In the genomic region with DNA sequence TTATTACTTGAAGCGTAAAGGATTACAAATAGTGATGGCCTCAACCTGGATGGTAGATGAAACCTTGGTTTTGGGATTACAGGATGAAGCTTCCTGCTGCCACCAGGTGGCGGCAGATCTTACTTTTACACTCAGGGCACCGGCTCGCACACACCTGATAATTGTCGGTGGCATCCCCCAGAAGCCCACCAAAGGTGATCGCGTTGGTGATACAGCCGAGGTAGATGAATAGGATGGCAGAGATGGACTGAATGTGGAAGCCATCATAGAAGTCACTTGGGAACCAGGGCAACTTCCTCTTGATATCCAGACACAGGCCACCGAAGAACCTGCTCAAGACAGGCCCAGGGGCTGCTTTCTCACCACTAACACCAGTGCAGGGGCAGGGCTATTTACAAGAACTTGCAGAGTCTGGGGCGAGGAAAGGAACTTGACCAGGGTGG, we compare ENCODE assay signal across 9 cellular contexts. TPM values are rescaled to one million over a fixed set of nuclear protein-coding genes. Genes with fewer than 3 reads are reported as not detected.
A peak's percentile ranks its signal among the peaks of the same experiment; 100 is the strongest.
DNase-seq lines count a peak whose midpoint lies in the region; ATAC-seq and TF ChIP-seq lines count a peak whose summit lies in the region.
"Had no signal": no experiment of that assay in that cellular context is flagged by ENCODE, and none has a peak within 500 bp of the region (broad histone marks: within the 10 kb centered on the region; RNA-seq: fewer than 3 reads in every experiment).

No MANE protein-coding gene starts in this region.

- TF ChIP-seq POLR2A in erythroblast (IDR thresholded peaks at IDR 0.05; ENCODE audit: low read length): no peak
- TF ChIP-seq POLR2A in transverse colon (IDR thresholded peaks at IDR 0.05): no peak

- 27 to 60% methylated on average over 1 to 10 of the region's 10 CpGs for WGBS in transverse colon (ENCODE audit: low coverage in 1 of 2), 2 donors

- no peaks in the 10 kb centered on the region for H3F3A ChIP-seq in neural cell (ENCODE audit: insufficient read depth, low read length, poor library complexity, severe bottlenecking)

- H3K36me3 ChIP-seq in neural cell (ENCODE audit: insufficient read depth, low read length): no peaks in the 10 kb centered on the region
- no peaks in the 10 kb centered on the region for H3K36me3 ChIP-seq in transverse colon

- H3K79me2 ChIP-seq in neural cell (replicated peaks; ENCODE audit: insufficient read depth, low read length): no peaks in the 10 kb centered on the region

- H3K27ac ChIP-seq in neural cell (ENCODE audit: low read length) (no peak overlapping the region), transverse colon (no peak overlapping the region)
- H3K27ac ChIP-seq: skin epidermis had no signal

- no peaks in the 10 kb centered on the region for H3K9me3 ChIP-seq in neural cell (ENCODE audit: low read length)
- no peaks in the 10 kb centered on the region for H3K9me3 ChIP-seq in transverse colon

- H4K20me1 ChIP-seq in neural cell (ENCODE audit: insufficient read depth): no peaks in the 10 kb centered on the region

- H3K9ac ChIP-seq in neural cell (ENCODE audit: low read length): no peak overlapping the region

- H3K27me3 ChIP-seq in neural cell (ENCODE audit: insufficient read depth, low read depth, low read length) (no peaks in the 10 kb centered on the region), transverse colon (no peaks in the 10 kb centered on the region)

- H3K4me2 ChIP-seq in neural cell (ENCODE audit: low read length): no peak overlapping the region

- in situ Hi-C loops in transverse colon (cut with MboI; ENCODE audit: low pct_ligation_motif_present in 1 of 4, low pct_unique_long_range_greater_than_20kb in 1 of 4, low sequenced_read_pairs in 3 of 4): loop anchor here in 2 of 4 donors (10.0 kb wide), 2 partner anchors 75 to 85 kb away; no protein-coding TSS in a partner anchor

- no peak for DNase-seq in AG04449 (ENCODE audit: low read depth, low spot score)
- peak; percentile 45 for DNase-seq in NCI-H69 (lab: John Stamatoyannopoulos, UW)
- DNase-seq in activated CD8-positive, alpha-beta memory T cell treated with anti-CD3 and anti-CD28 coated beads for 48 hours (ENCODE audit: low read depth in 2 of 3, low spot score in 2 of 3): peak in 2 of 3 experiments; percentile 12 to 40
- peak; percentile 58 to 78 for DNase-seq in erythroblast (lab: John Stamatoyannopoulos, UW)
- peak; percentile 53 for DNase-seq in transverse colon

- peak; percentile 76 for TF ChIP-seq RAD21 in neural cell (conservative IDR thresholded peaks at IDR 0.05)

- POLR2A ChIA-PET in AG04449 (lab: Yijun Ruan, JAX): no interaction called here

- ATAC-seq in HG03108 (IDR thresholded peaks at IDR 0.05; ENCODE audit: unreplicated experiment): no peak

- CTCF ChIA-PET in AG04449 (lab: Yijun Ruan, JAX): interaction anchor here (0.6 to 6.9 kb wide), 51 partner anchors 9 to 486 kb away, joined by 3 to 65 read pairs (median 4); a partner anchor contains a TSS

- TF ChIP-seq CTCF in AG04449 (IDR thresholded peaks at IDR 0.05; ENCODE audit: insufficient read depth, low read length, missing control alignments) (peak; percentile 67), GM12874 (IDR thresholded peaks at IDR 0.05; ENCODE audit: insufficient read depth, low read depth, low read length) (peak; percentile 72), neural cell (IDR thresholded peaks at IDR 0.05; ENCODE audit: poor library complexity, severe bottlenecking) (peak; percentile 80), transverse colon (IDR thresholded peaks at IDR 0.05) (peak; percentile 78 to 80 (median 80))

- H2AFZ ChIP-seq in neural cell (ENCODE audit: low read depth, low read length): no peak overlapping the region

- no peaks in the 10 kb centered on the region for H3K4me1 ChIP-seq in transverse colon

- no peaks in the 10 kb centered on the region for H3K9me2 ChIP-seq in neural cell (ENCODE audit: insufficient read depth, low read length)

- intact Hi-C loops in transverse colon (cut with DNase I; ENCODE audit: low total_unique reads): no loop called here

- no peak overlapping the region for H3K4me3 ChIP-seq in AG04449 (ENCODE audit: low read depth, low read length)
- H3K4me3 ChIP-seq in neural cell (ENCODE audit: low read length): no peak overlapping the region
- no peak overlapping the region for H3K4me3 ChIP-seq in transverse colon
- H3K4me3 ChIP-seq: skin epidermis had no signal

- TF ChIP-seq EP300 in neural cell (conservative IDR thresholded peaks at IDR 0.05; ENCODE audit: poor library complexity, severe bottlenecking) (no peak), transverse colon (IDR thresholded peaks at IDR 0.05; ENCODE audit: low read depth) (no peak)

TF ChIP-seq in neural cell, 6 proteins besides CTCF, POLR2A, EP300 and RAD21:
- no peak for TF ChIP-seq MXI1 (conservative IDR thresholded peaks at IDR 0.05; ENCODE audit: poor library complexity, severe bottlenecking)
- TF ChIP-seq SMC3 (conservative IDR thresholded peaks at IDR 0.05; ENCODE audit: poor library complexity): peak; percentile 88
TF ChIP-seq in neural cell: peak in this region for 1.

RNA-seq across cellular contexts. Expression of a gene that starts 51.8 kb away (rescaled TPM):
- 19.3 and 26.3 TPM in 2 replicates for polyA plus RNA-seq in neural cell
- polyA minus RNA-seq in neural cell: 16.3 and 19.2 TPM in 2 replicates
- 100 to 1,000 TPM in 1 of 4 donors, 10 to 100 TPM in 2, 1 to 10 TPM in 1; 2.2 to 220 (median 17.8) TPM for total RNA-seq in transverse colon
